Comparison of ENCODE assay signal across 8 cellular contexts in genomic region chr3:150410311-150411105, GRCh38. TPM values are rescaled to one million over a fixed set of nuclear protein-coding genes. Genes with fewer than 3 reads are reported as not detected.
DNase-seq lines count a peak whose midpoint lies in the region; ATAC-seq, FAIRE-seq and TF ChIP-seq lines count a peak whose summit lies in the region.

No MANE protein-coding gene starts in this region.

- no peak for TF ChIP-seq CTCF in activated CD8-positive, alpha-beta T cell treated with anti-CD3 and anti-CD28 coated beads for 36 hours (IDR thresholded peaks at IDR 0.05)
- peak in 1 of 3 experiments; percentile 5; a peak in 1 of 4 replicates for TF ChIP-seq CTCF in H1 (IDR thresholded peaks at IDR 0.05; ENCODE audit: control extremely low read depth in 1 of 3, insufficient read depth in 1 of 3, low read depth in 1 of 3, low read length in 3 of 3)

- FAIRE-seq in H1 (lab: Jason Lieb, UNC) = no peak

- H2BK20ac ChIP-seq in H1 (ENCODE audit: low read length) = no peak overlapping the region

- no peak overlapping the region for H4K91ac ChIP-seq in H1 (replicated peaks; ENCODE audit: insufficient read length, low read length)
- peak overlapping the region; percentile 68 for H4K91ac ChIP-seq in mesenchymal stem cell (ENCODE audit: low read length)

- H3K18ac ChIP-seq in H1 (ENCODE audit: extremely low read depth, low read length) (no peak overlapping the region), mesenchymal stem cell (ENCODE audit: low read depth in 1 of 2, low read length in 2 of 2) (peak overlapping the region; percentile 88 to 91)

- no peak for TF ChIP-seq RAD21 in H1 (IDR thresholded peaks at IDR 0.05 in 1 of 2, conservative IDR thresholded peaks at IDR 0.05 in 1 of 2; ENCODE audit: low read depth in 2 of 2, low read length in 2 of 2)

- ATAC-seq in activated CD8-positive, alpha-beta T cell treated with anti-CD3 and anti-CD28 coated beads for 36 hours = no peak

- TF ChIP-seq EP300 in H1 (IDR thresholded peaks at IDR 0.05; ENCODE audit: borderline replicate concordance in 1 of 2, low read depth in 2 of 2, low read length in 2 of 2) = no peak

- peaks cover 22 to 62% of the 10 kb centered on the region in 2 experiments for H3K79me2 ChIP-seq in H1 (ENCODE audit: control insufficient read depth in 1 of 2, insufficient read depth in 2 of 2, low read length in 2 of 2)

- H3K27ac ChIP-seq in H1 (ENCODE audit: low read depth, low read length) (no peak overlapping the region), mesenchymal stem cell (ENCODE audit: low read length, poor library complexity, severe bottlenecking) (peak overlapping the region; percentile 12)

- H3K79me1 ChIP-seq in H1 (ENCODE audit: low read depth, low read length) (peaks cover 6% of the 10 kb centered on the region; the same call in 1 of the 2 replicates), mesenchymal stem cell (replicated peaks; ENCODE audit: low read length, poor library complexity, severe bottlenecking) (peaks cover 2% of the 10 kb centered on the region)

- DNase-seq in NCI-H748 (lab: John Stamatoyannopoulos, UW; ENCODE audit: unreplicated experiment) (peak; percentile 36), NCI-H748 treated with DMSO at 0.1 percent for 48 hours (lab: John Stamatoyannopoulos, UW) (no peak), NCI-H146 (lab: John Stamatoyannopoulos, UW) (peak; percentile 77), H1 (ENCODE audit: low read depth in 1 of 2, low spot score in 2 of 2) (no peak), mesenchymal stem cell (peak; percentile 39), NCI-H1436 (lab: John Stamatoyannopoulos, UW) (no peak)
- DNase-seq in activated CD8-positive, alpha-beta T cell treated with anti-CD3 and anti-CD28 coated beads for 36 hours = peak; percentile 62

- H3K27me3 ChIP-seq in H1 (replicated peaks in 1 of 4; ENCODE audit: control insufficient read depth in 3 of 4, extremely low read depth in 1 of 4, insufficient read depth in 3 of 4, low read length in 3 of 4) (no peaks in the 10 kb centered on the region), mesenchymal stem cell (ENCODE audit: control insufficient read depth in 1 of 2, insufficient read depth in 1 of 2, low read length in 2 of 2) (no peaks in the 10 kb centered on the region)

- H3K14ac ChIP-seq in H1 (ENCODE audit: insufficient read length) (no peak overlapping the region), mesenchymal stem cell (ENCODE audit: low read length in 2 of 2) (peak overlapping the region; percentile 89 to 98)

- POLR2A ChIA-PET in activated CD8-positive, alpha-beta T cell treated with anti-CD3 and anti-CD28 coated beads for 36 hours (lab: Charles Lee) = interaction anchor here (0.5 to 4.2 kb wide), 10 partner anchors 9 to 352 kb away, joined by 3 to 23 read pairs (median 6); partner anchors contain the start of genes EIF2A, SERP1 and SIAH2
- POLR2A ChIA-PET in H1 (lab: Charles Lee; ENCODE audit: partially characterized antibody) = interaction anchor here (0.8 to 4.1 kb wide), 14 partner anchors 8 to 169 kb away, joined by 3 to 18 read pairs (median 4); partner anchors contain the start of genes EIF2A and SERP1

- no peaks in the 10 kb centered on the region for H3K9me3 Mint-ChIP-seq in activated CD8-positive, alpha-beta T cell treated with anti-CD3 and anti-CD28 coated beads for 36 hours
- H3K9me3 Mint-ChIP-seq in stimulated activated naive CD8-positive, alpha-beta T cell treated with anti-CD3 and anti-CD28 coated beads, Interleukin-15, Interleukin-2, amounts not matched to agents 100 ng/mL and 50 ng/mL, for 24 hours = no peaks in the 10 kb centered on the region

- peaks cover 17% of the 10 kb centered on the region; the same call in 1 of the 2 replicates for H3K23me2 ChIP-seq in H1 (ENCODE audit: low read depth, low read length)

- H4K8ac ChIP-seq in H1 (ENCODE audit: extremely low read depth, insufficient read depth, low read length) (no peak overlapping the region; the same call in 1 of the 2 replicates), mesenchymal stem cell (ENCODE audit: low read length) (peak overlapping the region; percentile 60)

- 3% methylated on average over 60 of the region's 68 CpGs; no CpG with 5 or more reads in 1 of the 2 experiments for WGBS in H1 (ENCODE audit: extremely low coverage in 1 of 2, insufficient coverage in 1 of 2, insufficient read length in 1 of 2, insufficient replicate concordance in 2 of 2, low coverage in 1 of 2, low lambda C conversion rate in 2 of 2, missing lambda C conversion rate in 1 of 2), 2 experiments
- 0% methylated on average over 64 of the region's 68 CpGs for WGBS in mesenchymal stem cell

- H3K4me2 ChIP-seq in H1 (ENCODE audit: insufficient read depth in 1 of 2, low read depth in 2 of 2, low read length in 2 of 2) (peak overlapping the region; percentile 92 to 100), mesenchymal stem cell (ENCODE audit: low read length, poor library complexity, severe bottlenecking) (peak overlapping the region; percentile 46)

- no peak; a peak in 1 of 3 replicates for TF ChIP-seq POLR2A in H1 (IDR thresholded peaks at IDR 0.05; ENCODE audit: control extremely low read depth in 1 of 2, low read depth in 2 of 2, low read length in 2 of 2)

- H3K23ac ChIP-seq in H1 (ENCODE audit: insufficient read length) (no peak overlapping the region), mesenchymal stem cell (ENCODE audit: low read length in 2 of 2) (peak overlapping the region; percentile 81 to 99)

- peak overlapping the region; percentile 75 for H3K27ac Mint-ChIP-seq in activated CD8-positive, alpha-beta T cell treated with anti-CD3 and anti-CD28 coated beads for 36 hours
- peak overlapping the region; percentile 74 for H3K27ac Mint-ChIP-seq in stimulated activated naive CD8-positive, alpha-beta T cell treated with anti-CD3 and anti-CD28 coated beads, Interleukin-15, Interleukin-2, amounts not matched to agents 100 ng/mL and 50 ng/mL, for 24 hours

- H3K4ac ChIP-seq in H1 (replicated peaks; ENCODE audit: insufficient read length, low read depth, low read length) (no peak overlapping the region), mesenchymal stem cell (ENCODE audit: low read depth in 1 of 2, low read length in 2 of 2) (peak overlapping the region in 1 of 2 experiments; percentile 47)

- H3K9ac ChIP-seq in H1 (replicated peaks in 1 of 4; ENCODE audit: extremely low read depth in 1 of 4, low read depth in 3 of 4, low read length in 3 of 4) = peak overlapping the region; percentile 26 to 76 (median 38); a peak in 4 of 7 replicates
- H3K9ac ChIP-seq in mesenchymal stem cell (ENCODE audit: low read length) = peak overlapping the region; percentile 100

- peak overlapping the region; percentile 84 for H3K4me3 Mint-ChIP-seq in activated CD8-positive, alpha-beta T cell treated with anti-CD3 and anti-CD28 coated beads for 36 hours
- H3K4me3 Mint-ChIP-seq in stimulated activated naive CD8-positive, alpha-beta T cell treated with anti-CD3 and anti-CD28 coated beads, Interleukin-15, Interleukin-2, amounts not matched to agents 100 ng/mL and 50 ng/mL, for 24 hours = peak overlapping the region; percentile 84

- peaks cover 0 to 6% (median 3%) of the 10 kb centered on the region in 4 experiments; a peak in 3 of 7 replicates for H3K4me1 ChIP-seq in H1 (replicated peaks in 1 of 4; ENCODE audit: control insufficient read depth in 3 of 4, insufficient read depth in 4 of 4, low read length in 3 of 4)
- peaks cover 1% of the 10 kb centered on the region for H3K4me1 ChIP-seq in mesenchymal stem cell (ENCODE audit: control insufficient read depth, insufficient read depth, low read depth, low read length)

- peaks cover 39% of the 10 kb centered on the region for H3K4me1 Mint-ChIP-seq in activated CD8-positive, alpha-beta T cell treated with anti-CD3 and anti-CD28 coated beads for 36 hours (ENCODE audit: low read depth)
- peaks cover 51% of the 10 kb centered on the region for H3K4me1 Mint-ChIP-seq in stimulated activated naive CD8-positive, alpha-beta T cell treated with anti-CD3 and anti-CD28 coated beads, Interleukin-15, Interleukin-2, amounts not matched to agents 100 ng/mL and 50 ng/mL, for 24 hours (ENCODE audit: low read depth)

- H2AK5ac ChIP-seq in H1 (ENCODE audit: low read depth, low read length) (no peak overlapping the region), mesenchymal stem cell (ENCODE audit: low read length, severe bottlenecking) (no peak overlapping the region)

- peaks cover 25 to 34% of the 10 kb centered on the region in 2 experiments for H4K20me1 ChIP-seq in H1 (replicated peaks in 1 of 2; ENCODE audit: control insufficient read depth in 1 of 2, insufficient read depth in 2 of 2, low read length in 2 of 2)

- H2BK12ac ChIP-seq in H1 (ENCODE audit: low read depth, low read length) (no peak overlapping the region), mesenchymal stem cell (ENCODE audit: low read length in 2 of 2) (peak overlapping the region in 1 of 2 experiments; percentile 18)

- intact Hi-C loops in activated CD8-positive, alpha-beta T cell treated with anti-CD3 and anti-CD28 coated beads for 36 hours (cut with micrococcal nuclease) = loop anchor here (10.0 kb wide), 1 partner anchor 454 kb away; no protein-coding TSS in a partner anchor

- no peak overlapping the region for H2BK120ac ChIP-seq in H1 (replicated peaks; ENCODE audit: low read depth, low read length)
- H2BK120ac ChIP-seq in mesenchymal stem cell (ENCODE audit: low read depth, low read length) = no peak overlapping the region

- H4K5ac ChIP-seq in H1 (ENCODE audit: insufficient read length, low read depth, low read length) = no peak overlapping the region

- CTCF ChIA-PET in activated CD8-positive, alpha-beta T cell treated with anti-CD3 and anti-CD28 coated beads for 36 hours (lab: Charles Lee) = interaction anchor here (1.0 to 1.6 kb wide), 6 partner anchors 11 to 138 kb away, joined by 3 to 6 read pairs (median 4); no protein-coding TSS in a partner anchor
- CTCF ChIA-PET in H1 (lab: Charles Lee; ENCODE audit: partially characterized antibody) = interaction anchor here (0.6 to 4.9 kb wide), 34 partner anchors 8 to 187 kb away, joined by 3 to 49 read pairs (median 4); no protein-coding TSS in a partner anchor

- no peaks in the 10 kb centered on the region for H3K9me3 ChIP-seq in H1 (ENCODE audit: insufficient read depth in 2 of 2, low read depth in 1 of 2, low read length in 1 of 2)
- H3K9me3 ChIP-seq in mesenchymal stem cell (ENCODE audit: control insufficient read depth, low read length) = no peaks in the 10 kb centered on the region

- H2BK15ac ChIP-seq in H1 (ENCODE audit: low read length) = no peak overlapping the region
- peak overlapping the region; percentile 48 for H2BK15ac ChIP-seq in mesenchymal stem cell (ENCODE audit: low read depth, poor library complexity, severe bottlenecking)

- peak overlapping the region; percentile 72 to 95 (median 90) for H3K4me3 ChIP-seq in H1 (ENCODE audit: extremely low read depth in 1 of 4, insufficient read depth in 2 of 4, low read depth in 3 of 4, low read length in 4 of 4)
- peak overlapping the region; percentile 96 to 99 for H3K4me3 ChIP-seq in mesenchymal stem cell (ENCODE audit: insufficient read depth in 1 of 2, low read depth in 1 of 2, low read length in 2 of 2)

- H2AFZ ChIP-seq in H1 (ENCODE audit: low read length) (no peak overlapping the region), mesenchymal stem cell (ENCODE audit: low read depth, low read length) (no peak overlapping the region)

- peaks cover 0 to 3% (median 0%) of the 10 kb centered on the region in 4 experiments; a peak in 1 of 8 replicates for H3K36me3 ChIP-seq in H1 (ENCODE audit: control insufficient read depth in 2 of 4, insufficient read depth in 4 of 4, low read length in 3 of 4)
- peaks cover 10 to 15% of the 10 kb centered on the region in 2 experiments for H3K36me3 ChIP-seq in mesenchymal stem cell (ENCODE audit: control insufficient read depth in 1 of 2, insufficient read depth in 2 of 2, low read depth in 1 of 2, low read length in 2 of 2)

- H3K36me3 Mint-ChIP-seq in activated CD8-positive, alpha-beta T cell treated with anti-CD3 and anti-CD28 coated beads for 36 hours (ENCODE audit: low read depth) = peaks cover 45% of the 10 kb centered on the region
- peaks cover 35% of the 10 kb centered on the region for H3K36me3 Mint-ChIP-seq in stimulated activated naive CD8-positive, alpha-beta T cell treated with anti-CD3 and anti-CD28 coated beads, Interleukin-15, Interleukin-2, amounts not matched to agents 100 ng/mL and 50 ng/mL, for 24 hours (ENCODE audit: low read depth)

- no peak overlapping the region for H2BK5ac ChIP-seq in H1 (ENCODE audit: low read depth, low read length)
- H2BK5ac ChIP-seq in mesenchymal stem cell (ENCODE audit: low read depth, low read length, poor library complexity, severe bottlenecking) = no peak overlapping the region

- H3K27me3 Mint-ChIP-seq in activated CD8-positive, alpha-beta T cell treated with anti-CD3 and anti-CD28 coated beads for 36 hours = no peaks in the 10 kb centered on the region
- no peaks in the 10 kb centered on the region for H3K27me3 Mint-ChIP-seq in stimulated activated naive CD8-positive, alpha-beta T cell treated with anti-CD3 and anti-CD28 coated beads, Interleukin-15, Interleukin-2, amounts not matched to agents 100 ng/mL and 50 ng/mL, for 24 hours

- no peak overlapping the region for H3K56ac ChIP-seq in H1 (replicated peaks; ENCODE audit: insufficient read length, low read depth, low read length)

RNA-seq across cellular contexts. Expression of gene TSC22D2, which starts 2.4 kb away (rescaled TPM):
- 10 to 100 TPM; 12.3 to 16.7 TPM for total RNA-seq in activated CD8-positive, alpha-beta T cell treated with anti-CD3 and anti-CD28 coated beads for 36 hours
- 25.8 and 27.6 TPM in 2 replicates for total RNA-seq in H1 (2021; fragmentation: NEBNext Ultra II Directional; extraction: Animal tissue kit (Norgen Biotek cat#: 25700))
- 3.4 and 3.6 TPM in 2 replicates for polyA plus RNA-seq in H1 (2011; rRNA removed)
- 4.0 TPM for polyA plus RNA-seq in H1 (2011; cell fraction: cytosol; rRNA removed)
- polyA plus RNA-seq in H1 (2011; cell fraction: nucleus; rRNA removed) = 8.6 TPM
- 12.4 to 18.6 TPM (median 14.0 TPM) in 4 replicates for polyA plus RNA-seq in H1 (2012, experiment 1 of 2)
- 3.9 TPM for polyA plus RNA-seq in H1 (2012, experiment 2 of 2)
- polyA plus RNA-seq in H1 (2013, experiment 1 of 2) = 15.7 TPM
- polyA plus RNA-seq in H1 (2013, experiment 2 of 2) = 13.9 TPM
- 12.9 and 14.9 TPM in 2 replicates for polyA minus RNA-seq in H1 (2011; rRNA and poly(A)+ RNA removed)
- 15.6 TPM for polyA minus RNA-seq in H1 (2011; cell fraction: cytosol; rRNA and poly(A)+ RNA removed)
- 42.9 TPM for polyA minus RNA-seq in H1 (2011; cell fraction: nucleus; rRNA and poly(A)+ RNA removed)
- polyA plus RNA-seq in mesenchymal stem cell (2013, experiment 1 of 2) = 29.1 TPM
- 29.3 TPM for polyA plus RNA-seq in mesenchymal stem cell (2013, experiment 2 of 2)

Comparison
In these comparisons a context has a peak if more than half of its experiments do, and no peak if none do; other contexts are left out.
1. DNase-seq: peak in NCI-H748 (single experiment), NCI-H146 (single experiment), activated CD8-positive, alpha-beta T cell treated with anti-CD3 and anti-CD28 coated beads for 36 hours (single experiment) and mesenchymal stem cell (single experiment); none in NCI-H748 treated with DMSO at 0.1 percent for 48 hours (single experiment), H1 (0 of 2) and NCI-H1436 (single experiment).